Comparison of ENCODE assay signal across 9 cellular contexts in genomic region chr4:105710012-105710600, GRCh38. TPM values are rescaled to one million over a fixed set of nuclear protein-coding genes. Genes with fewer than 3 reads are reported as not detected.
A peak's percentile ranks its signal among the peaks of the same experiment; 100 is the strongest.
DNase-seq lines count a peak whose midpoint lies in the region; ATAC-seq and TF ChIP-seq lines count a peak whose summit lies in the region.
"Had no signal": no experiment of that assay in that cellular context is flagged by ENCODE, and none has a peak within 500 bp of the region (broad histone marks: within the 10 kb centered on the region; RNA-seq: fewer than 3 reads in every experiment).

No MANE protein-coding gene starts in this region.

- peaks cover 4% of the 10 kb centered on the region for H3K36me3 Mint-ChIP-seq in activated naive CD4-positive, alpha-beta T cell treated with anti-CD3 and anti-CD28 coated beads, Interleukin-2, amount 10 ng/mL, durations not matched to agents 7 days and 5 days
- H3K36me3 Mint-ChIP-seq in stimulated activated naive B cell treated with anti-CD40 and anti-IgM and Interleukin-4, amounts not matched to agents 10 μg/mL and 1 μg/mL and 100 μg/mL, for 72 hours, result peaks cover 5 to 10% of the 10 kb centered on the region in 2 donors

- H3K4me3 Mint-ChIP-seq in activated naive CD4-positive, alpha-beta T cell treated with anti-CD3 and anti-CD28 coated beads, Interleukin-2, amount 10 ng/mL, durations not matched to agents 7 days and 5 days, result peak overlapping the region; percentile 59
- peak overlapping the region; percentile 25 to 35 for H3K4me3 Mint-ChIP-seq in stimulated activated naive B cell treated with anti-CD40 and anti-IgM and Interleukin-4, amounts not matched to agents 10 μg/mL and 1 μg/mL and 100 μg/mL, for 72 hours

- intact Hi-C loops in Panc1 (cut with micrococcal nuclease; ENCODE audit: unreplicated experiment), result no loop called here

- no peak overlapping the region for H3K27ac Mint-ChIP-seq in activated naive CD4-positive, alpha-beta T cell treated with anti-CD3 and anti-CD28 coated beads, Interleukin-2, amount 10 ng/mL, durations not matched to agents 7 days and 5 days
- H3K27ac Mint-ChIP-seq in stimulated activated naive B cell treated with anti-CD40 and anti-IgM and Interleukin-4, amounts not matched to agents 10 μg/mL and 1 μg/mL and 100 μg/mL, for 72 hours, result no peak overlapping the region

- POLR2A ChIA-PET in Panc1 (lab: Charles Lee), result interaction anchor here (0.5 kb wide), 1 partner anchor 237 kb away, joined by 4 read pairs; no protein-coding TSS in a partner anchor

- H3K4me3 ChIP-seq in Panc1 (ENCODE audit: low read depth in 2 of 2, low read length in 2 of 2) (peak overlapping the region; percentile 82 to 88), epithelial cell of proximal tubule (ENCODE audit: low read depth, low read length) (peak overlapping the region; percentile 86)

- BruUV-seq in Panc1 (replicated peaks; lab: Mats Ljungman, UMichigan), result no TSS peak

- ATAC-seq in Panc1 (no peak), GM19452 (IDR thresholded peaks at IDR 0.05; ENCODE audit: unreplicated experiment) (no peak)
- ATAC-seq in stimulated activated naive B cell treated with anti-CD40 and anti-IgM and Interleukin-4, amounts not matched to agents 10 μg/mL and 1 μg/mL and 100 μg/mL, for 72 hours (replicated peaks), result no peak

- peak overlapping the region; percentile 29; the same call in 1 of the 2 replicates for H3K27ac ChIP-seq in Panc1 (ENCODE audit: low read length)

- H3K27me3 ChIP-seq in Panc1 (ENCODE audit: control insufficient read depth, insufficient read depth, low read length), result no peaks in the 10 kb centered on the region

- peaks cover 6% of the 10 kb centered on the region; the same call in 1 of the 2 replicates for H3K36me3 ChIP-seq in Panc1 (ENCODE audit: control insufficient read depth, insufficient read depth, low read length)

- no peak for DNase-seq in activated naive CD4-positive, alpha-beta T cell treated with anti-CD3 and anti-CD28 coated beads, Interleukin-2, amount 10 ng/mL, durations not matched to agents 7 days and 5 days
- no peak for DNase-seq in activated naive CD4-positive, alpha-beta T cell treated with Interleukin-2 at 50 U/mL for 16 hours
- DNase-seq in Panc1 (ENCODE audit: low read depth, low spot score) (no peak), epithelial cell of proximal tubule (ENCODE audit: low read depth) (no peak), DMS153 (lab: John Stamatoyannopoulos, UW) (no peak), T-helper 1 cell (no peak)
- DNase-seq in stimulated activated naive B cell treated with anti-CD40 and anti-IgM and Interleukin-4, amounts not matched to agents 10 μg/mL and 1 μg/mL and 100 μg/mL, for 72 hours, result no peak
- DNase-seq: stimulated activated CD8-positive, alpha-beta memory T cell treated with anti-CD3 and anti-CD28 coated beads, Interleukin-4, amount 100 ng/mL, for 48 hours had no signal

- CTCF ChIA-PET in activated naive CD4-positive, alpha-beta T cell treated with anti-CD3 and anti-CD28 coated beads, Interleukin-2, amount 10 ng/mL, durations not matched to agents 7 days and 5 days (lab: Charles Lee), result interaction anchor here (0.7 kb wide), 1 partner anchor 48 kb away, joined by 3 read pairs; no protein-coding TSS in a partner anchor
- CTCF ChIA-PET in Panc1 (lab: Charles Lee), result no interaction called here

- H3K9me3 Mint-ChIP-seq in activated naive CD4-positive, alpha-beta T cell treated with anti-CD3 and anti-CD28 coated beads, Interleukin-2, amount 10 ng/mL, durations not matched to agents 7 days and 5 days, result no peaks in the 10 kb centered on the region
- no peaks in the 10 kb centered on the region for H3K9me3 Mint-ChIP-seq in stimulated activated naive B cell treated with anti-CD40 and anti-IgM and Interleukin-4, amounts not matched to agents 10 μg/mL and 1 μg/mL and 100 μg/mL, for 72 hours

- H3K4me1 Mint-ChIP-seq in activated naive CD4-positive, alpha-beta T cell treated with anti-CD3 and anti-CD28 coated beads, Interleukin-2, amount 10 ng/mL, durations not matched to agents 7 days and 5 days, result peaks cover 31% of the 10 kb centered on the region
- peaks cover 23 to 32% of the 10 kb centered on the region in 2 donors for H3K4me1 Mint-ChIP-seq in stimulated activated naive B cell treated with anti-CD40 and anti-IgM and Interleukin-4, amounts not matched to agents 10 μg/mL and 1 μg/mL and 100 μg/mL, for 72 hours

- in situ Hi-C loops in Panc1 (cut with HindIII; ENCODE audit: low pct_unique_long_range_greater_than_20kb, low sequenced_read_pairs), result no loop called here

- no peaks in the 10 kb centered on the region for H3K9me3 ChIP-seq in Panc1 (ENCODE audit: control insufficient read depth, insufficient read depth, low read depth, low read length)

- peaks cover 5% of the 10 kb centered on the region for H3K4me1 ChIP-seq in Panc1 (ENCODE audit: control insufficient read depth, insufficient read depth, low read length)

- no peaks in the 10 kb centered on the region for H3K27me3 Mint-ChIP-seq in activated naive CD4-positive, alpha-beta T cell treated with anti-CD3 and anti-CD28 coated beads, Interleukin-2, amount 10 ng/mL, durations not matched to agents 7 days and 5 days
- no peaks in the 10 kb centered on the region for H3K27me3 Mint-ChIP-seq in stimulated activated naive B cell treated with anti-CD40 and anti-IgM and Interleukin-4, amounts not matched to agents 10 μg/mL and 1 μg/mL and 100 μg/mL, for 72 hours

- no peak for TF ChIP-seq CTCF in Panc1 (IDR thresholded peaks at IDR 0.05)
- no peak for TF ChIP-seq CTCF in epithelial cell of proximal tubule (conservative IDR thresholded peaks at IDR 0.05; ENCODE audit: low read depth, low read length)

RNA-seq across cellular contexts. Expression of gene GSTCD, which starts 1.5 kb away (rescaled TPM):
- total RNA-seq in Panc1 (2021; ENCODE audit: unreplicated experiment) (8.8 TPM), epithelial cell of proximal tubule (22.7 and 28.8 TPM in 2 replicates)
- 5.5 TPM for polyA plus RNA-seq in Panc1 (2012; ENCODE audit: insufficient read length)

RNA-seq across cellular contexts. Expression of gene INTS12, which starts 1.6 kb away (rescaled TPM):
- total RNA-seq in Panc1 (2021; ENCODE audit: unreplicated experiment) (13.9 TPM), epithelial cell of proximal tubule (9.1 and 15.4 TPM in 2 replicates)
- polyA plus RNA-seq in Panc1 (2012; ENCODE audit: insufficient read length), result 8.8 TPM
